In genomic region chr17:2399572-2400473, GRCh38 we compare ENCODE assay signal across 8 cellular contexts. TPM values are rescaled to one million over a fixed set of nuclear protein-coding genes. Genes with fewer than 3 reads are reported as not detected.
DNase-seq lines count a peak whose midpoint lies in the region; ATAC-seq and TF ChIP-seq lines count a peak whose summit lies in the region.

No MANE protein-coding gene starts in this region.

- peak; percentile 97 for DNase-seq in AG09319 (ENCODE audit: extremely low read depth, low read depth)
- DNase-seq in NCI-H446 treated with DMSO at 0.1 percent for 48 hours (lab: John Stamatoyannopoulos, UW) = peak; percentile 82
- peak; percentile 94 for DNase-seq in activated CD4-positive, alpha-beta T cell treated with anti-CD3 and anti-CD28 coated beads for 48 hours
- DNase-seq in left colon = peak; percentile 95 to 96
- peak; percentile 82 to 92 (median 86) for DNase-seq in stimulated activated CD4-positive, alpha-beta T cell treated with anti-CD3 and anti-CD28 coated beads, Interleukin-1b, Interleukin-23, amount 100 ng/mL, for 24 hours (ENCODE audit: low read depth in 4 of 4, low spot score in 1 of 4)

- ATAC-seq in GM18909 (IDR thresholded peaks at IDR 0.05; ENCODE audit: poor library complexity, unreplicated experiment) (peak; percentile 39), HG03159 (IDR thresholded peaks at IDR 0.05; ENCODE audit: unreplicated experiment) (peak; percentile 31), left colon (peak; percentile 54)

- peak overlapping the region; percentile 99 for H3K27ac ChIP-seq in cingulate gyrus (ENCODE audit: low read depth, low read length)

- intact Hi-C loops in left colon (cut with DNase I, micrococcal nuclease) = no loop called here

- TF ChIP-seq CTCF in AG09319 (IDR thresholded peaks at IDR 0.05; ENCODE audit: low read depth, low read length) = peak; percentile 8; the same call in 1 of the 2 replicates

RNA-seq across cellular contexts. Expression of gene MNT, which starts 1.0 kb away (rescaled TPM):
- 10 to 100 TPM; 22.3 to 25.6 TPM for total RNA-seq in left colon

Comparison
In these comparisons a context has a peak if more than half of its experiments do, and no peak if none do; other contexts are left out.
1. Peak in every context shown above with its lines: DNase-seq, ATAC-seq and H3K27ac ChIP-seq.